In the genomic region with DNA sequence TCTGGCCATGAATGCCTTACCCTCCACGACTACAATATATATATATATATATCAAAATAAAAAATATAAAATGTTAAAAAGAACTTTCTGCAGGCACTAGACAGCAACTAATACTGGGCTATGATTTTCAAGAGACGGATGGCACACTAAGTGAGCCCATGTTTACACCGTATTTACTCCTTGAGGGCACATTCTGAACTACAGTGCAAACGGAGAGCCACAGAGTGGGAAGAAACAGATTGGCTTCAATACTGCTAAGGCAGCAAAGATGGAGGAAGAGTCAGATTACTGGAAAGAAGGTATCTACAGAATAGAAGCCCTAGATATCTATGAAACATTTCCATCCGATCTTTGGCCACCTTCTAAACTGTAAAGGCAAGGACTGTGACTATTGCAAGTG, we compare ENCODE assay signal across 16 cellular contexts.
DNase-seq lines count a peak whose midpoint lies in the region; ATAC-seq, FAIRE-seq and TF ChIP-seq lines count a peak whose summit lies in the region.
"Had no signal": no experiment of that assay in that cellular context is flagged by ENCODE, and none has a peak within 500 bp of the region (broad histone marks: within the 10 kb centered on the region; RNA-seq: fewer than 3 reads in every experiment).

No MANE protein-coding gene starts in this region.

- CTCF ChIA-PET in H1 (lab: Charles Lee; ENCODE audit: partially characterized antibody) (interaction anchor here (0.6 kb wide), 3 partner anchors 276 to 1206 kb away, joined by 3 read pairs; no protein-coding TSS in a partner anchor), A673 (lab: Charles Lee) (no interaction called here)

- H2BK120ac ChIP-seq in H1 (replicated peaks; ENCODE audit: low read depth, low read length) (no peak overlapping the region), mesendoderm (ENCODE audit: low read depth, low read length) (no peak overlapping the region)

- no peak for ATAC-seq in HG02798 (IDR thresholded peaks at IDR 0.05; ENCODE audit: poor library complexity, unreplicated experiment)
- ATAC-seq: HCT116 had no signal

- no peak for TF ChIP-seq EP300 in H1 (IDR thresholded peaks at IDR 0.05; ENCODE audit: borderline replicate concordance in 1 of 2, low read depth in 2 of 2, low read length in 2 of 2)

- peak overlapping the region; percentile 78; the same call in 1 of the 2 replicates for H2AFZ ChIP-seq in H1 (ENCODE audit: low read length)

- WGBS in H1 (ENCODE audit: extremely low coverage in 1 of 2, insufficient coverage in 1 of 2, insufficient read length in 1 of 2, insufficient replicate concordance in 2 of 2, low coverage in 1 of 2, low lambda C conversion rate in 2 of 2, missing lambda C conversion rate in 1 of 2), 2 experiments = 90% methylated on average over 5 of the region's 5 CpGs; no CpG with 5 or more reads in 1 of the 2 experiments
- WGBS in mesendoderm (ENCODE audit: extremely low coverage, insufficient coverage, low lambda C conversion rate) = no CpG with 5 or more reads among the region's 5 CpGs

- H3K4me1 Mint-ChIP-seq in progenitor cell of endocrine pancreas (ENCODE audit: low read depth) = no peaks in the 10 kb centered on the region
- H3K4me1 Mint-ChIP-seq: CD8-positive, alpha-beta memory T cell had no signal

- no peak overlapping the region for H2BK15ac ChIP-seq in H1 (ENCODE audit: low read length)
- no peak overlapping the region for H2BK15ac ChIP-seq in mesendoderm (replicated peaks; ENCODE audit: low read depth)

- H3K23me2 ChIP-seq in H1 (ENCODE audit: low read depth, low read length) = no peaks in the 10 kb centered on the region

- H3K4me3 Mint-ChIP-seq in progenitor cell of endocrine pancreas (ENCODE audit: low read depth) = no peak overlapping the region
- H3K4me3 Mint-ChIP-seq: CD8-positive, alpha-beta memory T cell had no signal

- no peaks in the 10 kb centered on the region for H4K20me1 ChIP-seq in H1 (replicated peaks in 1 of 2; ENCODE audit: control insufficient read depth in 1 of 2, insufficient read depth in 2 of 2, low read length in 2 of 2)
- H4K20me1 ChIP-seq: BLaER1 had no signal

- H4K5ac ChIP-seq in H1 (ENCODE audit: insufficient read length, low read depth, low read length) = no peak overlapping the region
- H4K5ac ChIP-seq in mesendoderm (ENCODE audit: low read length) = no peak overlapping the region

- BruUV-seq in A673 (replicated peaks; lab: Mats Ljungman, UMichigan) = no TSS peak

- H3K9ac ChIP-seq in H1 (replicated peaks in 1 of 4; ENCODE audit: extremely low read depth in 1 of 4, low read depth in 3 of 4, low read length in 3 of 4) = no peak overlapping the region
- no peak overlapping the region for H3K9ac ChIP-seq in mesendoderm (ENCODE audit: low read length)
- H3K9ac ChIP-seq: BLaER1 had no signal

- H2BK5ac ChIP-seq in H1 (ENCODE audit: low read depth, low read length) (no peak overlapping the region), mesendoderm (ENCODE audit: low read length) (no peak overlapping the region)

- H3K9me3 ChIP-seq in H1 (ENCODE audit: insufficient read depth in 2 of 2, low read depth in 1 of 2, low read length in 1 of 2) (no peaks in the 10 kb centered on the region), A673 (ENCODE audit: low read depth, low read length, poor library complexity, severe bottlenecking) (peaks cover 14% of the 10 kb centered on the region)
- H3K9me3 ChIP-seq: BLaER1, Caco-2 had no signal

- H4K91ac ChIP-seq in H1 (replicated peaks; ENCODE audit: insufficient read length, low read length) = no peak overlapping the region

- no peak overlapping the region for H3K27ac Mint-ChIP-seq in progenitor cell of endocrine pancreas
- H3K27ac Mint-ChIP-seq: CD8-positive, alpha-beta memory T cell had no signal

- peaks cover 7% of the 10 kb centered on the region for H3K9me3 Mint-ChIP-seq in progenitor cell of endocrine pancreas (ENCODE audit: low read depth)

- H3K18ac ChIP-seq in H1 (ENCODE audit: extremely low read depth, low read length) (no peak overlapping the region), mesendoderm (ENCODE audit: low read length) (no peak overlapping the region)

- H3K56ac ChIP-seq in H1 (replicated peaks; ENCODE audit: insufficient read length, low read depth, low read length) (no peak overlapping the region), mesendoderm (ENCODE audit: low read length) (no peak overlapping the region)

- no peak overlapping the region for H2BK12ac ChIP-seq in H1 (ENCODE audit: low read depth, low read length)

- H3K4me3 ChIP-seq in H1 (ENCODE audit: extremely low read depth in 1 of 4, insufficient read depth in 2 of 4, low read depth in 3 of 4, low read length in 4 of 4) (no peak overlapping the region), mesendoderm (ENCODE audit: low read length) (no peak overlapping the region), A673 (ENCODE audit: low read depth, low read length, poor library complexity, severe bottlenecking) (no peak overlapping the region)
- H3K4me3 ChIP-seq: BLaER1 had no signal

- TF ChIP-seq CTCF in H1 (IDR thresholded peaks at IDR 0.05; ENCODE audit: control extremely low read depth in 1 of 3, insufficient read depth in 1 of 3, low read depth in 1 of 3, low read length in 3 of 3) (peak in 1 of 3 experiments; percentile 37; a peak in 1 of 4 replicates), progenitor cell of endocrine pancreas (IDR thresholded peaks at IDR 0.05; ENCODE audit: unreplicated experiment) (peak; percentile 17), A673 (conservative IDR thresholded peaks at IDR 0.05; ENCODE audit: low read depth, low read length) (no peak)

- H3K36me3 ChIP-seq in H1 (ENCODE audit: control insufficient read depth in 2 of 4, insufficient read depth in 4 of 4, low read length in 3 of 4) = no peaks in the 10 kb centered on the region
- H3K36me3 ChIP-seq in mesendoderm (ENCODE audit: control insufficient read depth, insufficient read depth, low read length) = no peaks in the 10 kb centered on the region
- no peaks in the 10 kb centered on the region for H3K36me3 ChIP-seq in A673 (ENCODE audit: insufficient read depth, low read length, poor library complexity, severe bottlenecking)
- H3K36me3 ChIP-seq: BLaER1 had no signal

- no peak for FAIRE-seq in H1 (lab: Jason Lieb, UNC)
- FAIRE-seq: GM18507 had no signal

- no peaks in the 10 kb centered on the region for H3K27me3 ChIP-seq in H1 (replicated peaks in 1 of 4; ENCODE audit: control insufficient read depth in 3 of 4, extremely low read depth in 1 of 4, insufficient read depth in 3 of 4, low read length in 3 of 4)
- H3K27me3 ChIP-seq in mesendoderm (ENCODE audit: insufficient read depth, low read length, poor library complexity) = no peaks in the 10 kb centered on the region
- H3K27me3 ChIP-seq in A673 (replicated peaks; ENCODE audit: insufficient read depth, low read depth, low read length, poor library complexity) = no peaks in the 10 kb centered on the region
- H3K27me3 ChIP-seq: BLaER1 had no signal

- H4K8ac ChIP-seq in H1 (ENCODE audit: extremely low read depth, insufficient read depth, low read length) (no peak overlapping the region), mesendoderm (ENCODE audit: low read depth, low read length) (no peak overlapping the region)

- H2AK5ac ChIP-seq in H1 (ENCODE audit: low read depth, low read length) (no peak overlapping the region), mesendoderm (ENCODE audit: low read length) (no peak overlapping the region)

- no peaks in the 10 kb centered on the region for H3K4me1 ChIP-seq in H1 (replicated peaks in 1 of 4; ENCODE audit: control insufficient read depth in 3 of 4, insufficient read depth in 4 of 4, low read length in 3 of 4)
- H3K4me1 ChIP-seq in mesendoderm (ENCODE audit: control insufficient read depth, low read depth, low read length) = no peaks in the 10 kb centered on the region
- no peaks in the 10 kb centered on the region for H3K4me1 ChIP-seq in A673 (ENCODE audit: insufficient read depth, low read length, poor library complexity, severe bottlenecking)
- H3K4me1 ChIP-seq: BLaER1, Caco-2 had no signal

- DNase-seq in DMS 273 (lab: John Stamatoyannopoulos, UW; ENCODE audit: unreplicated experiment) (peak; percentile 0), DMS 273 treated with DMSO at 0.1 percent for 48 hours (lab: John Stamatoyannopoulos, UW) (no peak), H1 (ENCODE audit: low read depth in 1 of 2, low spot score in 2 of 2) (no peak), mesendoderm (peak; percentile 21), progenitor cell of endocrine pancreas (ENCODE audit: low spot score, unreplicated experiment) (no peak), NCI-H2171 treated with DMSO at 0.1 percent for 48 hours (lab: John Stamatoyannopoulos, UW) (no peak), A673 (ENCODE audit: low spot score) (no peak)
- DNase-seq: AML-193; Caco-2; CD8-positive, alpha-beta memory T cell; IMR-90 had no signal

- H3K23ac ChIP-seq in H1 (ENCODE audit: insufficient read length) (no peak overlapping the region), mesendoderm (ENCODE audit: low read length) (no peak overlapping the region)

- H3K79me1 ChIP-seq in H1 (ENCODE audit: low read depth, low read length) (no peaks in the 10 kb centered on the region), mesendoderm (ENCODE audit: low read length) (no peaks in the 10 kb centered on the region)

- POLR2A ChIA-PET in H1 (lab: Charles Lee; ENCODE audit: partially characterized antibody) (no interaction called here), A673 (lab: Charles Lee; ENCODE audit: low non-redundant PET) (no interaction called here)

- H2BK20ac ChIP-seq in H1 (ENCODE audit: low read length) = no peak overlapping the region

- no peak for TF ChIP-seq POLR2A in H1 (IDR thresholded peaks at IDR 0.05; ENCODE audit: control extremely low read depth in 1 of 2, low read depth in 2 of 2, low read length in 2 of 2)

- intact Hi-C loops in A673 (cut with micrococcal nuclease; ENCODE audit: unreplicated experiment) = no loop called here

- H3K36me3 Mint-ChIP-seq in progenitor cell of endocrine pancreas (ENCODE audit: insufficient read depth) = peaks cover 1% of the 10 kb centered on the region
- H3K36me3 Mint-ChIP-seq: CD8-positive, alpha-beta memory T cell had no signal

- H3K14ac ChIP-seq in H1 (ENCODE audit: insufficient read length) = no peak overlapping the region

- H3K27ac ChIP-seq in H1 (ENCODE audit: low read depth, low read length) (no peak overlapping the region), mesendoderm (ENCODE audit: low read depth, low read length) (no peak overlapping the region), A673 (ENCODE audit: low read depth, low read length, poor library complexity, severe bottlenecking) (no peak overlapping the region)
- H3K27ac ChIP-seq: 22Rv1, BLaER1 had no signal

- H3K79me2 ChIP-seq in H1 (ENCODE audit: control insufficient read depth in 1 of 2, insufficient read depth in 2 of 2, low read length in 2 of 2) = no peaks in the 10 kb centered on the region
- no peaks in the 10 kb centered on the region for H3K79me2 ChIP-seq in mesendoderm (ENCODE audit: control insufficient read depth, insufficient read depth, low read length)

- TF ChIP-seq RAD21 in H1 (IDR thresholded peaks at IDR 0.05 in 1 of 2, conservative IDR thresholded peaks at IDR 0.05 in 1 of 2; ENCODE audit: low read depth in 2 of 2, low read length in 2 of 2) = no peak; a peak in 1 of 4 replicates

- no peak overlapping the region for H3K4me2 ChIP-seq in H1 (ENCODE audit: insufficient read depth in 1 of 2, low read depth in 2 of 2, low read length in 2 of 2)
- H3K4me2 ChIP-seq in mesendoderm (ENCODE audit: low read length) = no peak overlapping the region
- H3K4me2 ChIP-seq: BLaER1 had no signal

- no peak overlapping the region for H3K4ac ChIP-seq in H1 (replicated peaks; ENCODE audit: insufficient read length, low read depth, low read length)
- H3K4ac ChIP-seq in mesendoderm (ENCODE audit: low read depth, low read length) = no peak overlapping the region

- no peaks in the 10 kb centered on the region for H3K27me3 Mint-ChIP-seq in progenitor cell of endocrine pancreas
- H3K27me3 Mint-ChIP-seq: CD8-positive, alpha-beta memory T cell had no signal

Comparison
In these comparisons a context has a peak if more than half of its experiments do, and no peak if none do; other contexts are left out.
1. DNase-seq: peak in DMS 273 (single experiment) and mesendoderm (single experiment); none in DMS 273 treated with DMSO at 0.1 percent for 48 hours (single experiment), H1 (0 of 2), progenitor cell of endocrine pancreas (single experiment), NCI-H2171 treated with DMSO at 0.1 percent for 48 hours (single experiment) and A673 (single experiment).